In genomic region chr4:70706516-70706915, GRCh38 we compare ENCODE assay signal across 9 cellular contexts. TPM values are rescaled to one million over a fixed set of nuclear protein-coding genes. Genes with fewer than 3 reads are reported as not detected.
DNase-seq lines count a peak whose midpoint lies in the region; ATAC-seq and TF ChIP-seq lines count a peak whose summit lies in the region.
"Had no signal": no experiment of that assay in that cellular context is flagged by ENCODE, and none has a peak within 500 bp of the region (broad histone marks: within the 10 kb centered on the region; RNA-seq: fewer than 3 reads in every experiment).

No MANE protein-coding gene starts in this region.

- CTCF ChIA-PET in activated B cell treated with CpG ODN at 0.5 μM for 24 hours (lab: Charles Lee): interaction anchor here (0.6 to 5.6 kb wide), 4 partner anchors 9 to 28 kb away, joined by 4 to 50 read pairs (median 28); partner anchors contain the start of gene UTP3

- H3K36me3 ChIP-seq in iPS-15b (ENCODE audit: control insufficient read depth, insufficient read depth, low read length): no peaks in the 10 kb centered on the region

- H3K36me3 Mint-ChIP-seq in activated B cell treated with CpG ODN at 0.5 μM for 24 hours (ENCODE audit: low read depth): peaks cover 3% of the 10 kb centered on the region

- no peaks in the 10 kb centered on the region for H3K27me3 Mint-ChIP-seq in activated B cell treated with CpG ODN at 0.5 μM for 24 hours
- no peaks in the 10 kb centered on the region for H3K27me3 Mint-ChIP-seq in stimulated activated naive CD8-positive, alpha-beta T cell treated with anti-CD3 and anti-CD28 coated beads, Interleukin-15, amount 100 ng/mL, for 72 hours

- peak overlapping the region; percentile 92 for H3K4me3 Mint-ChIP-seq in activated B cell treated with CpG ODN at 0.5 μM for 24 hours
- peak overlapping the region; percentile 93 to 97 for H3K4me3 Mint-ChIP-seq in stimulated activated naive CD8-positive, alpha-beta T cell treated with anti-CD3 and anti-CD28 coated beads, Interleukin-15, amount 100 ng/mL, for 72 hours

- H3K27ac Mint-ChIP-seq in activated B cell treated with CpG ODN at 0.5 μM for 24 hours: peak overlapping the region; percentile 92
- peak overlapping the region in 1 of 2 donors; percentile 95 for H3K27ac Mint-ChIP-seq in stimulated activated naive CD8-positive, alpha-beta T cell treated with anti-CD3 and anti-CD28 coated beads, Interleukin-15, amount 100 ng/mL, for 72 hours

- no peaks in the 10 kb centered on the region for H3K27me3 ChIP-seq in iPS-15b (ENCODE audit: control insufficient read depth, insufficient read depth, low read length)

- peaks cover 40% of the 10 kb centered on the region for H3K4me1 Mint-ChIP-seq in activated B cell treated with CpG ODN at 0.5 μM for 24 hours
- peaks cover 35% of the 10 kb centered on the region for H3K4me1 Mint-ChIP-seq in stimulated activated naive CD8-positive, alpha-beta T cell treated with anti-CD3 and anti-CD28 coated beads, Interleukin-15, amount 100 ng/mL, for 72 hours

- no peaks in the 10 kb centered on the region for H3K9me3 ChIP-seq in iPS-15b (ENCODE audit: control insufficient read depth, insufficient read depth, low read length)

- peak overlapping the region; percentile 89 for H3K4me3 ChIP-seq in iPS-15b (ENCODE audit: low read depth, low read length)

- no peaks in the 10 kb centered on the region for H3K9me3 Mint-ChIP-seq in activated B cell treated with CpG ODN at 0.5 μM for 24 hours
- no peaks in the 10 kb centered on the region for H3K9me3 Mint-ChIP-seq in stimulated activated naive CD8-positive, alpha-beta T cell treated with anti-CD3 and anti-CD28 coated beads, Interleukin-15, amount 100 ng/mL, for 72 hours

- intact Hi-C loops in activated B cell treated with CpG ODN at 0.5 μM for 24 hours (cut with micrococcal nuclease): loop anchor here (5.0 kb wide), 1 partner anchor 66 kb away; no protein-coding TSS in a partner anchor

- H3K9ac ChIP-seq in iPS-15b (ENCODE audit: low read depth, low read length): no peak overlapping the region

- peaks cover 3% of the 10 kb centered on the region for H3K4me1 ChIP-seq in iPS-15b (ENCODE audit: control insufficient read depth, insufficient read depth, low read length)

- DNase-seq in NCI-H82 (lab: John Stamatoyannopoulos, UW) (peak; percentile 14), NCI-H82 treated with DMSO at 0.1 percent for 48 hours (lab: John Stamatoyannopoulos, UW; ENCODE audit: unreplicated experiment) (no peak), activated B cell treated with CpG ODN at 0.5 μM for 24 hours (no peak), amygdala (lab: John Stamatoyannopoulos, UW) (no peak), DMS114 treated with DMSO at 0.1 percent for 48 hours (lab: John Stamatoyannopoulos, UW; ENCODE audit: unreplicated experiment) (no peak), SIG-M5 (lab: John Stamatoyannopoulos, UW) (no peak)
- DNase-seq in stimulated activated naive CD8-positive, alpha-beta T cell treated with anti-CD3 and anti-CD28 coated beads, Interleukin-15, amount 100 ng/mL, for 72 hours: no peak

- no peak for ATAC-seq in activated B cell treated with CpG ODN at 0.5 μM for 24 hours (ENCODE audit: low read depth)
- no peak for ATAC-seq in stimulated activated naive CD8-positive, alpha-beta T cell treated with anti-CD3 and anti-CD28 coated beads, Interleukin-15, amount 100 ng/mL, for 72 hours

- TF ChIP-seq CTCF in activated B cell treated with CpG ODN at 0.5 μM for 24 hours (IDR thresholded peaks at IDR 0.05): no peak

- POLR2A ChIA-PET in activated B cell treated with CpG ODN at 0.5 μM for 24 hours (lab: Charles Lee): interaction anchor here (1.3 to 6.1 kb wide), 11 partner anchors 8 to 287 kb away, joined by 4 to 91 read pairs (median 17); partner anchors contain the start of genes DCK, GRSF1, RUFY3 and UTP3

RNA-seq across cellular contexts. Expression of gene RUFY3, which starts 15.2 kb away (rescaled TPM):
- total RNA-seq in activated B cell treated with CpG ODN at 0.5 μM for 24 hours: 55.0 and 69.4 TPM in 2 replicates

RNA-seq across cellular contexts. Expression of gene UTP3, which starts 18.2 kb away (rescaled TPM):
- 38.5 and 40.1 TPM in 2 replicates for total RNA-seq in activated B cell treated with CpG ODN at 0.5 μM for 24 hours

RNA-seq across cellular contexts. Expression of gene JCHAIN, which starts 40.2 kb away (rescaled TPM):
- 47.0 and 53.7 TPM in 2 replicates for total RNA-seq in activated B cell treated with CpG ODN at 0.5 μM for 24 hours
- total RNA-seq: LHCN-M2 had no signal
